Comparison of ENCODE assay signal across 14 cellular contexts in genomic region chr3:187039723-187040414, GRCh38.
DNase-seq lines count a peak whose midpoint lies in the region; ATAC-seq, FAIRE-seq and TF ChIP-seq lines count a peak whose summit lies in the region.
"Had no signal": no experiment of that assay in that cellular context is flagged by ENCODE, and none has a peak within 500 bp of the region (broad histone marks: within the 10 kb centered on the region; RNA-seq: fewer than 3 reads in every experiment).

No MANE protein-coding gene starts in this region.

- peak overlapping the region; percentile 15 to 95 (median 76) for H3K27ac Mint-ChIP-seq in CD8-positive, alpha-beta memory T cell

- peaks cover 34 to 69% (median 40%) of the 10 kb centered on the region in 3 donors for H3K36me3 Mint-ChIP-seq in CD8-positive, alpha-beta memory T cell

- H2BK12ac ChIP-seq in neuronal stem cell (ENCODE audit: low read length) = no peak overlapping the region

- H3K4me1 Mint-ChIP-seq in CD8-positive, alpha-beta memory T cell = peaks cover 60 to 81% (median 77%) of the 10 kb centered on the region in 3 donors
- H3K4me1 Mint-ChIP-seq: H9, nephron progenitor cell had no signal

- TF ChIP-seq CTCF in A549 (IDR thresholded peaks at IDR 0.05) (no peak), OCI-LY7 (conservative IDR thresholded peaks at IDR 0.05; ENCODE audit: low read length) (no peak), kidney (IDR thresholded peaks at IDR 0.05; ENCODE audit: borderline replicate concordance, extremely low read depth, insufficient read depth) (no peak), GM10248 (IDR thresholded peaks at IDR 0.05; ENCODE audit: control extremely low read depth, extremely low read depth, low read depth, missing control alignments) (no peak)

- 86% methylated on average over 6 of the region's 6 CpGs for WGBS in A549 (ENCODE audit: missing lambda C conversion rate)
- WGBS in neuronal stem cell (ENCODE audit: extremely low coverage in 2 of 2, insufficient read length in 2 of 2, insufficient replicate concordance in 1 of 2), 2 donors = no CpG with 5 or more reads among the region's 6 CpGs

- peak overlapping the region; percentile 61 to 65; a peak in 4 of 6 replicates for H3K27ac ChIP-seq in A549
- H3K27ac ChIP-seq in CD8-positive, alpha-beta memory T cell (ENCODE audit: low read depth, low read length) = no peak overlapping the region
- H3K27ac ChIP-seq in OCI-LY7 (ENCODE audit: low read depth, low read length, poor library complexity, severe bottlenecking) = peak overlapping the region; percentile 90
- H3K27ac ChIP-seq in kidney (ENCODE audit: low read depth in 2 of 2, low read length in 2 of 2) = peak overlapping the region; percentile 26 to 69
- H3K27ac ChIP-seq in neuronal stem cell (replicated peaks; ENCODE audit: low read length) = no peak overlapping the region
- H3K27ac ChIP-seq: gastroesophageal sphincter had no signal

- H4K91ac ChIP-seq in neuronal stem cell (ENCODE audit: low read depth, low read length, poor library complexity) = no peak overlapping the region

- POLR2A ChIA-PET in A549 (lab: Yijun Ruan, JAX) = no interaction called here
- POLR2A ChIA-PET in CD8-positive, alpha-beta memory T cell (lab: Charles Lee) = interaction anchor here (2.0 to 2.8 kb wide), 2 partner anchors 12 to 14 kb away, joined by 10 to 15 read pairs; no protein-coding TSS in a partner anchor
- POLR2A ChIA-PET in OCI-LY7 (lab: Charles Lee) = interaction anchor here (0.7 to 1.3 kb wide), 4 partner anchors 9 to 30 kb away, joined by 3 to 7 read pairs (median 4); no protein-coding TSS in a partner anchor
- POLR2A ChIA-PET in GM10248 (lab: Yijun Ruan, JAX) = interaction anchor here (0.7 kb wide), 1 partner anchor 13 kb away, joined by 3 read pairs; no protein-coding TSS in a partner anchor

- H3K27me3 Mint-ChIP-seq in CD8-positive, alpha-beta memory T cell = no peaks in the 10 kb centered on the region
- H3K27me3 Mint-ChIP-seq: brain had no signal

- ATAC-seq in A549 = no peak
- ATAC-seq: gastroesophageal sphincter had no signal

- H3K4me3 ChIP-seq in A549 (no peak overlapping the region), OCI-LY7 (ENCODE audit: low read depth, low read length, poor library complexity, severe bottlenecking) (no peak overlapping the region), kidney (ENCODE audit: low read length in 2 of 2) (no peak overlapping the region), neuronal stem cell (ENCODE audit: low read length in 2 of 2) (peak overlapping the region in 1 of 2 donors; percentile 45), H7 (ENCODE audit: insufficient read depth, low read depth, low read length) (no peak overlapping the region)
- H3K4me3 ChIP-seq in CD8-positive, alpha-beta memory T cell (ENCODE audit: low read length) = no peak overlapping the region
- H3K4me3 ChIP-seq: gastroesophageal sphincter had no signal

- no peaks in the 10 kb centered on the region for H3K27me3 ChIP-seq in CD8-positive, alpha-beta memory T cell (ENCODE audit: insufficient read depth, low read length, poor library complexity, severe bottlenecking)
- H3K27me3 ChIP-seq in neuronal stem cell (ENCODE audit: control insufficient read depth in 3 of 3, insufficient read depth in 3 of 3, low read depth in 1 of 3, low read length in 3 of 3) (no peaks in the 10 kb centered on the region), H7 (ENCODE audit: control insufficient read depth, insufficient read depth, low read length) (no peaks in the 10 kb centered on the region)
- H3K27me3 ChIP-seq: gastroesophageal sphincter had no signal

- no peak for TF ChIP-seq POLR2A in A549 (IDR thresholded peaks at IDR 0.05; ENCODE audit: low read length)

- no peak overlapping the region for H3K4ac ChIP-seq in neuronal stem cell (ENCODE audit: low read length)

- FAIRE-seq in A549 (lab: Jason Lieb, UNC) (no peak), kidney (lab: Jason Lieb, UNC) (no peak)

- no peak overlapping the region for H3K14ac ChIP-seq in neuronal stem cell (ENCODE audit: low read length)

- TF ChIP-seq RAD21 in A549 (conservative IDR thresholded peaks at IDR 0.05 in 1 of 2, IDR thresholded peaks at IDR 0.05 in 1 of 2) = no peak

- intact Hi-C loops in OCI-LY7 (cut with micrococcal nuclease; ENCODE audit: unreplicated experiment) = no loop called here
- intact Hi-C loops in kidney (cut with DNase I) = no loop called here

- H2AFZ ChIP-seq in OCI-LY7 (ENCODE audit: low read length) (no peak overlapping the region), neuronal stem cell (ENCODE audit: low read length) (no peak overlapping the region)

- H3K4me2 ChIP-seq in A549 = no peak overlapping the region
- peak overlapping the region; percentile 85 for H3K4me2 ChIP-seq in OCI-LY7 (ENCODE audit: low read length)
- no peak overlapping the region for H3K4me2 ChIP-seq in neuronal stem cell (ENCODE audit: insufficient read depth, low read length, poor library complexity, severe bottlenecking)

- no peaks in the 10 kb centered on the region for H3K9me3 ChIP-seq in A549
- no peaks in the 10 kb centered on the region for H3K9me3 ChIP-seq in CD8-positive, alpha-beta memory T cell (ENCODE audit: low read length)
- H3K9me3 ChIP-seq in OCI-LY7 (ENCODE audit: low read length) = peaks cover 12% of the 10 kb centered on the region; the same call in 1 of the 2 replicates
- H3K9me3 ChIP-seq in kidney (ENCODE audit: control insufficient read depth in 1 of 2, low read length in 2 of 2) = peaks cover 0 to 10% of the 10 kb centered on the region in 2 donors
- peaks cover 0 to 4% of the 10 kb centered on the region in 2 donors for H3K9me3 ChIP-seq in neuronal stem cell (replicated peaks in 1 of 2; ENCODE audit: control insufficient read depth in 2 of 2, insufficient read depth in 1 of 2, low read depth in 1 of 2, low read length in 2 of 2)

- no peak overlapping the region for H2BK120ac ChIP-seq in neuronal stem cell (ENCODE audit: low read depth, low read length)

- no peak overlapping the region for H2AK5ac ChIP-seq in neuronal stem cell (ENCODE audit: low read depth, low read length)

- H3K9me3 Mint-ChIP-seq in CD8-positive, alpha-beta memory T cell = peaks cover 0 to 9% (median 3%) of the 10 kb centered on the region in 5 donors

- peaks cover 100% of the 10 kb centered on the region for H3K79me2 ChIP-seq in OCI-LY7 (ENCODE audit: insufficient read depth, low read depth, low read length)

- H2BK5ac ChIP-seq in neuronal stem cell (ENCODE audit: low read length) = no peak overlapping the region

- no peaks in the 10 kb centered on the region for H3K79me1 ChIP-seq in neuronal stem cell (ENCODE audit: low read depth, low read length)

- no peak for TF ChIP-seq EP300 in A549 (IDR thresholded peaks at IDR 0.05)

- H3K9ac ChIP-seq in kidney (ENCODE audit: low read length in 2 of 2) (peak overlapping the region in 1 of 2 donors; percentile 24), neuronal stem cell (ENCODE audit: low read depth, low read length, poor library complexity) (no peak overlapping the region)

- peaks cover 37% of the 10 kb centered on the region for H3K36me3 ChIP-seq in CD8-positive, alpha-beta memory T cell (ENCODE audit: insufficient read depth, low read length)
- H3K36me3 ChIP-seq in OCI-LY7 (ENCODE audit: insufficient read depth, low read length) (peaks cover 100% of the 10 kb centered on the region), kidney (ENCODE audit: control insufficient read depth in 1 of 2, insufficient read depth in 2 of 2, low read length in 2 of 2) (peaks cover 0 to 5% of the 10 kb centered on the region in 2 donors), neuronal stem cell (replicated peaks in 1 of 2; ENCODE audit: control insufficient read depth in 2 of 2, insufficient read depth in 2 of 2, low read length in 2 of 2) (peaks cover 16 to 20% of the 10 kb centered on the region in 2 donors), H7 (replicated peaks; ENCODE audit: control insufficient read depth, insufficient read depth, low read length) (peaks cover 18% of the 10 kb centered on the region)

- no peak overlapping the region for H3K18ac ChIP-seq in neuronal stem cell (ENCODE audit: low read length)

- DNase-seq in A549 (ENCODE audit: low read depth in 1 of 2, low spot score in 1 of 2) = no peak
- DNase-seq in CD8-positive, alpha-beta memory T cell = no peak
- no peak for DNase-seq in OCI-LY7 (ENCODE audit: low spot score)
- DNase-seq in kidney = no peak
- no peak for DNase-seq in neuronal stem cell (ENCODE audit: low spot score)
- no peak for DNase-seq in NCI-H1930 (lab: John Stamatoyannopoulos, UW)
- no peak for DNase-seq in GM10248 (ENCODE audit: extremely low spot score)
- no peak for DNase-seq in H7
- DNase-seq: endodermal cell, H9, NCI-H510A treated with DMSO at 0.1 percent for 48 hours, nephron progenitor cell had no signal

- H3K4me1 ChIP-seq in A549 = peaks cover 18% of the 10 kb centered on the region
- H3K4me1 ChIP-seq in CD8-positive, alpha-beta memory T cell (ENCODE audit: insufficient read depth, low read length) = peaks cover 68% of the 10 kb centered on the region
- H3K4me1 ChIP-seq in OCI-LY7 (ENCODE audit: insufficient read depth, low read length, poor library complexity, severe bottlenecking) = peaks cover 73% of the 10 kb centered on the region
- peaks cover 0 to 17% of the 10 kb centered on the region in 2 donors for H3K4me1 ChIP-seq in kidney (ENCODE audit: control insufficient read depth in 1 of 2, insufficient read depth in 1 of 2, low read depth in 1 of 2, low read length in 2 of 2)
- no peaks in the 10 kb centered on the region for H3K4me1 ChIP-seq in neuronal stem cell (ENCODE audit: control insufficient read depth in 2 of 2, insufficient read depth in 1 of 2, low read depth in 1 of 2, low read length in 2 of 2)

- no peak overlapping the region for H2BK15ac ChIP-seq in neuronal stem cell (ENCODE audit: low read length)

- H3K4me3 Mint-ChIP-seq in CD8-positive, alpha-beta memory T cell = peak overlapping the region in 1 of 7 donors; percentile 10
- H3K4me3 Mint-ChIP-seq: endodermal cell, H9, nephron progenitor cell had no signal

- CTCF ChIA-PET in A549 (lab: Yijun Ruan, JAX) = interaction anchor here (1.8 kb wide), 1 partner anchor 125 kb away, joined by 5 read pairs; no protein-coding TSS in a partner anchor
- CTCF ChIA-PET in CD8-positive, alpha-beta memory T cell (lab: Charles Lee) = interaction anchor here (0.9 to 2.6 kb wide), 2 partner anchors 23 to 190 kb away, joined by 3 to 10 read pairs; no protein-coding TSS in a partner anchor
- CTCF ChIA-PET in OCI-LY7 (lab: Charles Lee; ENCODE audit: unreplicated experiment) = no interaction called here
- CTCF ChIA-PET in GM10248 (lab: Yijun Ruan, JAX) = interaction anchor here (0.8 to 3.1 kb wide), 6 partner anchors 9 to 125 kb away, joined by 3 to 17 read pairs (median 6); no protein-coding TSS in a partner anchor

- H4K8ac ChIP-seq in neuronal stem cell (ENCODE audit: low read depth, low read length) = no peak overlapping the region

- BruUV-seq in OCI-LY7 (replicated peaks; lab: Mats Ljungman, UMichigan) = no TSS peak

- H3K23ac ChIP-seq in neuronal stem cell (ENCODE audit: low read depth, low read length, poor library complexity) = no peak overlapping the region

- H3K9me2 ChIP-seq in OCI-LY7 (ENCODE audit: insufficient read depth, low read length) = no peaks in the 10 kb centered on the region

- peaks cover 50% of the 10 kb centered on the region for H4K20me1 ChIP-seq in OCI-LY7 (ENCODE audit: insufficient read depth, low read length)

TF ChIP-seq in A549, 52 proteins besides CTCF, POLR2A, EP300 and RAD21 (continues in another document):
- TF ChIP-seq TFCP2L1 (CRISPR knock-in tag; IDR thresholded peaks at IDR 0.05) (no peak), ZFP36 (IDR thresholded peaks at IDR 0.05; ENCODE audit: borderline replicate concordance, partially characterized antibody) (no peak), TP53 (CRISPR knock-in tag; IDR thresholded peaks at IDR 0.05) (no peak)

Comparison
In these comparisons a context has a peak if more than half of its experiments do, and no peak if none do; other contexts are left out.
1. H3K27ac ChIP-seq: peak in A549 (2 of 2), OCI-LY7 (single experiment) and kidney (2 of 2); none in CD8-positive, alpha-beta memory T cell (single experiment) and neuronal stem cell (single experiment).